ENCODE assay signal across 13 cellular contexts in the genomic region with DNA sequence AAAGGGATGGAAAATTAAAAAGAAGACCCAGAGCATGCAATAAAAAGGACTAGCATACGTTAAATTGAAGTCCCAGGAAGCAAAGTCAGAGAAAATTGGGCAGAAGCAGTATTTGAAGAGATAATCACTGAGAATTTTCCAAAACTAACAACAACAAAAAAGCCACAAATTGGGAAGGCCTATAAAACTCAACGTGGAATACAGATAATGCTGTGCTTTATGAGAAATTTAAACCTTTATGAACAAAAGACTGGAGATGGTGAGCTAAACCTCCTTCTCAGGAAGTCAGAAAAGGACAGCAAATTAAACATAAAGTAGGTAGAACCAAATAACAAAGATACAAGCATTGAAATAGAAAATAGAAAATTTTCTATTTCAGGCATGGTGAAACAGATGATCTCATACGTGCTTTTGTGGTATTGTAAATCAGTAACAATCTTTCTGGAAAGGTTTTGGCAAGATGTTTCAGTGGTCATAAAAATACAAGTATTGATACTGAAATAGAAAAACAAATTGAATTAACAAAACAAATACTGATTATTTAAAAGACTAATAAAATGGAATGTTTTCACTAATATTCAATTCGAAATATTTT. TPM values are rescaled to one million over a fixed set of nuclear protein-coding genes. Genes with fewer than 3 reads are reported as not detected.
DNase-seq lines count a peak whose midpoint lies in the region; ATAC-seq and TF ChIP-seq lines count a peak whose summit lies in the region.
"Had no signal": no experiment of that assay in that cellular context is flagged by ENCODE, and none has a peak within 500 bp of the region (broad histone marks: within the 10 kb centered on the region; RNA-seq: fewer than 3 reads in every experiment).

No MANE protein-coding gene starts in this region.

- no peaks in the 10 kb centered on the region for H3K4me1 ChIP-seq in hepatocyte (ENCODE audit: insufficient read depth)

- no peaks in the 10 kb centered on the region for H3K9me2 ChIP-seq in hepatocyte (replicated peaks; ENCODE audit: insufficient read depth)

- H3K4me3 ChIP-seq in epithelial cell of proximal tubule (ENCODE audit: low read depth, low read length) (no peak overlapping the region), hepatocyte (no peak overlapping the region)

- peak; percentile 25 for DNase-seq in GM10266 (ENCODE audit: extremely low spot score)
- peak; percentile 25 for DNase-seq in epithelial cell of proximal tubule (ENCODE audit: low read depth)
- DNase-seq in head of caudate nucleus, result no peak
- DNase-seq in hepatocyte (ENCODE audit: low spot score), result no peak
- DNase-seq in putamen (ENCODE audit: low spot score), result no peak
- DNase-seq in NCI-H1048 (lab: John Stamatoyannopoulos, UW), result no peak
- DNase-seq: activated CD4-positive, alpha-beta T cell treated with anti-CD3 and anti-CD28 coated beads, Interleukin-2, amount 50 U/mL, for 1 hour; effector memory CD4-positive, alpha-beta T cell; naive thymus-derived CD4-positive, alpha-beta T cell; NCI-H524 treated with DMSO at 0.1 percent for 48 hours; stimulated activated naive CD4-positive, alpha-beta T cell treated with Interleukin-2 at 50 U/mL for 16 hours had no signal

- peak; percentile 71 for ATAC-seq in GM19463 (IDR thresholded peaks at IDR 0.05; ENCODE audit: unreplicated experiment)
- peak; percentile 86 for ATAC-seq in HG02981 (IDR thresholded peaks at IDR 0.05; ENCODE audit: unreplicated experiment)
- ATAC-seq: naive thymus-derived CD4-positive, alpha-beta T cell had no signal

- H3K27me3 ChIP-seq in hepatocyte, result no peaks in the 10 kb centered on the region

- no peaks in the 10 kb centered on the region for H4K20me1 ChIP-seq in hepatocyte (ENCODE audit: insufficient read depth, poor library complexity, severe bottlenecking)

- H3K4me2 ChIP-seq in hepatocyte, result no peak overlapping the region

- 77% methylated on average over 4 of the region's 4 CpGs for WGBS in hepatocyte (ENCODE audit: low lambda C conversion rate, missing lambda C conversion rate)

- H3K36me3 ChIP-seq in hepatocyte (replicated peaks; ENCODE audit: insufficient read depth, low read depth), result no peaks in the 10 kb centered on the region

- intact Hi-C loops in head of caudate nucleus (cut with DNase I), result no loop called here

- TF ChIP-seq CTCF in GM10266 (IDR thresholded peaks at IDR 0.05; ENCODE audit: control insufficient read depth, insufficient read depth, low read depth, missing control alignments) (no peak), epithelial cell of proximal tubule (conservative IDR thresholded peaks at IDR 0.05; ENCODE audit: low read depth, low read length) (no peak), hepatocyte (IDR thresholded peaks at IDR 0.05; ENCODE audit: poor library complexity) (no peak)

- no peaks in the 10 kb centered on the region for H3K9me3 ChIP-seq in hepatocyte (ENCODE audit: low read depth)

- no peaks in the 10 kb centered on the region for H3K79me2 ChIP-seq in hepatocyte

- H3K27ac ChIP-seq in hepatocyte, result no peak overlapping the region

- no peak overlapping the region for H2AFZ ChIP-seq in hepatocyte

RNA-seq across cellular contexts. Expression of a gene that starts 55.6 kb away (rescaled TPM):
- total RNA-seq in epithelial cell of proximal tubule (4.3 and 10.3 TPM in 2 replicates), hepatocyte (7.7 and 12.8 TPM in 2 replicates)
- polyA plus RNA-seq in hepatocyte, result 9.0 and 15.4 TPM in 2 replicates

Comparison
In these comparisons a context has a peak if more than half of its experiments do, and no peak if none do; other contexts are left out.
1. DNase-seq: peak in GM10266 (single experiment) and epithelial cell of proximal tubule (single experiment); none in head of caudate nucleus (0 of 42), hepatocyte (single experiment), putamen (single experiment) and NCI-H1048 (single experiment).